Comparison of ENCODE assay signal across 33 cellular contexts in genomic region chr6:88807622-88808021, GRCh38.
"Had no signal": no experiment of that assay in that cellular context is flagged by ENCODE, and none has a peak within 500 bp of the region (broad histone marks: within the 10 kb centered on the region; RNA-seq: fewer than 3 reads in every experiment).

No MANE protein-coding gene starts in this region.

- H3K27ac ChIP-seq: ascending aorta, cardiac muscle cell, KMS-11, Peyer's patch had no signal

- H3K9me3 ChIP-seq: Peyer's patch had no signal

- DNase-seq: activated B cell treated with CpG ODN at 0.5 μM for 24 hours; activated CD4-positive, alpha-beta memory T cell treated with anti-CD3 and anti-CD28 coated beads, Interleukin-2, amount 10 ng/mL, durations not matched to agents 7 days and 5 days; activated CD4-positive, alpha-beta T cell treated with anti-CD3 and anti-CD28 coated beads for 4 hours; activated CD4-positive, alpha-beta T cell treated with anti-CD3 and anti-CD28 coated beads, Interleukin-2, amount 50 U/mL, for 1 hour; activated CD4-positive, CD25-positive, alpha-beta regulatory T cell treated with anti-CD3 and anti-CD28 coated beads, Interleukin-2, amount 50 U/mL, for 72 hours; activated CD8-positive, alpha-beta memory T cell treated with anti-CD3 and anti-CD28 coated beads for 24 hours; activated CD8-positive, alpha-beta memory T cell treated with anti-CD3 and anti-CD28 coated beads, Interleukin-2, amount 10 ng/mL, durations not matched to agents 7 days and 5 days; activated CD8-positive, alpha-beta memory T cell treated with anti-CD3 and anti-CD28 coated beads, Interleukin-2, amount 50 U/mL, for 48 hours; activated effector memory CD4-positive, alpha-beta T cell treated with Interleukin-2 at 50 U/mL for 16 hours; activated naive CD4-positive, alpha-beta T cell; activated naive CD4-positive, alpha-beta T cell treated with anti-CD3 and anti-CD28 coated beads, Interleukin-2, amount 50 U/mL, for 16 hours; activated naive CD8-positive, alpha-beta T cell treated with anti-CD3 and anti-CD28 coated beads for 36 hours; activated T-cell treated with anti-CD3 and anti-CD28 coated beads, Interleukin-2, amount 50 U/mL, for 48 hours; amygdala; MV-4-11; NCI-H1092; NCI-H1436 treated with DMSO at 0.1 percent for 48 hours; NCI-H1694 treated with DMSO at 0.1 percent for 48 hours; NCI-H2029; NCI-H345; NCI-H524 treated with DMSO at 0.1 percent for 48 hours; PC-3; Peyer's patch; RPMI8226; SIG-M5; T-cell; T-helper 2 cell; T-helper 9 cell had no signal

- H3K4me3 ChIP-seq: ascending aorta, cardiac muscle cell, Peyer's patch had no signal

- H3K4me2 ChIP-seq: KMS-11 had no signal

- H3K4me1 Mint-ChIP-seq: activated B cell treated with CpG ODN at 0.5 μM for 24 hours had no signal

- H3K27me3 ChIP-seq: ascending aorta, cardiac muscle cell, Peyer's patch had no signal

- H3K27me3 Mint-ChIP-seq: activated B cell treated with CpG ODN at 0.5 μM for 24 hours; activated CD4-positive, alpha-beta memory T cell treated with anti-CD3 and anti-CD28 coated beads, Interleukin-2, amount 10 ng/mL, durations not matched to agents 7 days and 5 days; activated CD8-positive, alpha-beta memory T cell treated with anti-CD3 and anti-CD28 coated beads, Interleukin-2, amount 10 ng/mL, durations not matched to agents 7 days and 5 days; activated naive CD8-positive, alpha-beta T cell treated with anti-CD3 and anti-CD28 coated beads for 36 hours; central memory CD8-positive, alpha-beta T cell; T-cell had no signal

- H3K4me3 Mint-ChIP-seq: activated B cell treated with CpG ODN at 0.5 μM for 24 hours; activated CD4-positive, alpha-beta memory T cell treated with anti-CD3 and anti-CD28 coated beads, Interleukin-2, amount 10 ng/mL, durations not matched to agents 7 days and 5 days; activated CD8-positive, alpha-beta memory T cell treated with anti-CD3 and anti-CD28 coated beads, Interleukin-2, amount 10 ng/mL, durations not matched to agents 7 days and 5 days; activated naive CD8-positive, alpha-beta T cell treated with anti-CD3 and anti-CD28 coated beads for 36 hours; central memory CD8-positive, alpha-beta T cell; T-cell had no signal

- H3K9ac ChIP-seq: KMS-11 had no signal

- H3K4me1 ChIP-seq: Peyer's patch had no signal

- H3K36me3 ChIP-seq: ascending aorta, cardiac muscle cell, Peyer's patch had no signal

- ATAC-seq: activated CD8-positive, alpha-beta memory T cell treated with anti-CD3 and anti-CD28 coated beads, Interleukin-2, amount 10 ng/mL, durations not matched to agents 7 days and 5 days; PC-3; SK-N-SH treated with all-trans-retinoic acid at 6 μM for 48 hours; T-cell had no signal

- H3K27ac Mint-ChIP-seq: activated B cell treated with CpG ODN at 0.5 μM for 24 hours; activated CD4-positive, alpha-beta memory T cell treated with anti-CD3 and anti-CD28 coated beads, Interleukin-2, amount 10 ng/mL, durations not matched to agents 7 days and 5 days; activated CD8-positive, alpha-beta memory T cell treated with anti-CD3 and anti-CD28 coated beads, Interleukin-2, amount 10 ng/mL, durations not matched to agents 7 days and 5 days; activated naive CD8-positive, alpha-beta T cell treated with anti-CD3 and anti-CD28 coated beads for 36 hours; T-cell had no signal
